9 cellular contexts compared by ENCODE assay signal in genomic region chr7:31051598-31052503, GRCh38. TPM values are rescaled to one million over a fixed set of nuclear protein-coding genes. Genes with fewer than 3 reads are reported as not detected.
DNase-seq lines count a peak whose midpoint lies in the region; ATAC-seq lines count a peak whose summit lies in the region.
"Had no signal": no experiment of that assay in that cellular context is flagged by ENCODE, and none has a peak within 500 bp of the region (broad histone marks: within the 10 kb centered on the region; RNA-seq: fewer than 3 reads in every experiment).

Gene ADCYAP1R1, plus strand, starts transcription at chr7:31052308. Its CDS starts 10,957 bp downstream, at chr7:31063265.

- no peaks in the 10 kb centered on the region for H3K36me3 Mint-ChIP-seq in activated naive CD8-positive, alpha-beta T cell treated with anti-CD3 and anti-CD28 coated beads for 36 hours
- H3K36me3 Mint-ChIP-seq: CD4-positive, CD25-positive, alpha-beta regulatory T cell had no signal

- intact Hi-C loops in Right ventricle myocardium inferior (cut with DNase I) = loop anchor here (5.0 kb wide), 1 partner anchor 45 kb away; no protein-coding TSS in a partner anchor
- intact Hi-C loops in cardiac septum (cut with DNase I) = no loop called here

- peaks cover 44% of the 10 kb centered on the region for H3K27me3 Mint-ChIP-seq in activated naive CD8-positive, alpha-beta T cell treated with anti-CD3 and anti-CD28 coated beads for 36 hours

- WGBS in ectodermal cell, 2 experiments = 6 to 7% methylated on average over 59 to 61 of the region's 61 CpGs

- H3K9me3 ChIP-seq in ectodermal cell (ENCODE audit: control insufficient read depth, low read length) (no peaks in the 10 kb centered on the region), muscle layer of duodenum (ENCODE audit: control insufficient read depth in 1 of 2, low read length in 2 of 2) (no peaks in the 10 kb centered on the region)

- H3K4me3 Mint-ChIP-seq in activated naive CD8-positive, alpha-beta T cell treated with anti-CD3 and anti-CD28 coated beads for 36 hours = no peak within 1 kb of the TSS

- H3K4me1 ChIP-seq in ectodermal cell (ENCODE audit: control insufficient read depth, insufficient read depth, low read length) (peaks cover 46% of the 10 kb centered on the region), muscle layer of duodenum (ENCODE audit: control insufficient read depth in 1 of 2, insufficient read depth in 2 of 2, low read length in 2 of 2) (peaks cover 0 to 11% of the 10 kb centered on the region in 2 donors)

- DNase-seq in Right ventricle myocardium inferior (ENCODE audit: missing footprints) (no peak), cardiac septum (ENCODE audit: low spot score) (no peak)
- DNase-seq in activated naive CD8-positive, alpha-beta T cell treated with anti-CD3 and anti-CD28 coated beads for 36 hours = no peak
- DNase-seq in stimulated activated CD4-positive, alpha-beta T cell treated with anti-CD3 and anti-CD28 coated beads, Interleukin-2, amount 100 ng/mL, for 48 hours = no peak
- DNase-seq: CD4-positive, CD25-positive, alpha-beta regulatory T cell had no signal

- peaks cover 43% of the 10 kb centered on the region for H3K27me3 ChIP-seq in ectodermal cell (ENCODE audit: control insufficient read depth, insufficient read depth, low read length, poor library complexity, severe bottlenecking)
- H3K27me3 ChIP-seq in muscle layer of duodenum (ENCODE audit: low read depth, low read length) = peaks cover 15% of the 10 kb centered on the region

- peak within 1 kb of the TSS; percentile 66 for H3K4me3 ChIP-seq in ectodermal cell (ENCODE audit: insufficient read depth, low read depth, low read length)
- H3K4me3 ChIP-seq in muscle layer of duodenum (ENCODE audit: low read depth in 1 of 2, low read length in 2 of 2) = peak within 1 kb of the TSS; percentile 7 to 54

- H3K4me1 Mint-ChIP-seq in activated naive CD8-positive, alpha-beta T cell treated with anti-CD3 and anti-CD28 coated beads for 36 hours = peaks cover 2% of the 10 kb centered on the region

- H3K27ac Mint-ChIP-seq in activated naive CD8-positive, alpha-beta T cell treated with anti-CD3 and anti-CD28 coated beads for 36 hours = no peak within 1 kb of the TSS
- H3K27ac Mint-ChIP-seq: CD4-positive, CD25-positive, alpha-beta regulatory T cell had no signal

- no peaks in the 10 kb centered on the region for H3K36me3 ChIP-seq in ectodermal cell (ENCODE audit: control insufficient read depth, insufficient read depth, low read length)
- H3K36me3 ChIP-seq in muscle layer of duodenum (ENCODE audit: control insufficient read depth in 1 of 2, insufficient read depth in 2 of 2, low read length in 2 of 2) = no peaks in the 10 kb centered on the region

- peak; percentile 90 for ATAC-seq in Right ventricle myocardium inferior
- ATAC-seq in GM21723 (IDR thresholded peaks at IDR 0.05; ENCODE audit: unreplicated experiment) = no peak
- no peak for ATAC-seq in HG02678 (IDR thresholded peaks at IDR 0.05; ENCODE audit: unreplicated experiment)

- H3K27ac ChIP-seq in ectodermal cell (ENCODE audit: insufficient read depth, low read depth, low read length, poor library complexity, severe bottlenecking) (no peak within 1 kb of the TSS), muscle layer of duodenum (ENCODE audit: low read length) (no peak within 1 kb of the TSS)

- H3K9me3 Mint-ChIP-seq in activated naive CD8-positive, alpha-beta T cell treated with anti-CD3 and anti-CD28 coated beads for 36 hours = no peaks in the 10 kb centered on the region
- H3K9me3 Mint-ChIP-seq: CD4-positive, CD25-positive, alpha-beta regulatory T cell had no signal

RNA-seq across cellular contexts. Expression of gene ADCYAP1R1, which starts in this region (rescaled TPM):
- total RNA-seq in Right ventricle myocardium inferior (5.8 TPM), cardiac septum (1.4 TPM)
- 18.0 TPM for polyA plus RNA-seq in ectodermal cell (2013, experiment 1 of 4)
- 17.5 TPM for polyA plus RNA-seq in ectodermal cell (2013, experiment 2 of 4)
- polyA plus RNA-seq in ectodermal cell (2013, experiment 3 of 4) = 12.2 TPM
- polyA plus RNA-seq in ectodermal cell (2013, experiment 4 of 4) = 14.8 TPM
- not detected for total RNA-seq in activated naive CD8-positive, alpha-beta T cell treated with anti-CD3 and anti-CD28 coated beads for 36 hours
- total RNA-seq: CD4-positive, CD25-positive, alpha-beta regulatory T cell had no signal
- polyA plus RNA-seq: CD4-positive, CD25-positive, alpha-beta regulatory T cell had no signal
